11 cellular contexts compared by ENCODE assay signal in the genomic region with DNA sequence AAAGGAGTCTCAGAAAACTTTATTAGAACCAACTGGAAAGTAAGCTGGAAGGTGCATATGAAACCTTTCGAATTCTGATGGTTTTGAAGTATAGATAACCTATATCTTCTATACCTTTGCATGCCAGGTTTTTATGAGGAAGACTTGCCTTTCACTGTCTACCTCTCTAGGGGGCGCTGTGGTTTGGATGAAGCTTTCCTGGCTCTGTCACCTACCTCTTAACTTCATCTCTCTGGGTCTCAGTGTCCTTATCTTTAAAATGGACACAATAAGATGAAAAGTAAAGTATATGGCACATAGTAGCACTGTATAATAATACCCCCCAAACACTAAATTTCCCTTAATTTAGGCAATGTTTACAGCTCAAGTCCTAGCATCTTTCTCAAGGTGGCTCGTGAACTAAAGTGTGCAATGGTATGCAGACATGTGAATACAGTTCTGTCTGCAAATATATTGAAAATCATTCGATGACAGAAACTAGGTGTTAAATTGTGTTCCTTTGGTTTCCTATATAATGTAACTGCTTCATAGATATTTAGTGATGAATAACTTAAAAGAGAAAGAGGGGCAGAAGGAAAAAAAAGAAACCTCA.
A peak's percentile ranks its signal among the peaks of the same experiment; 100 is the strongest.
DNase-seq lines count a peak whose midpoint lies in the region; ATAC-seq and TF ChIP-seq lines count a peak whose summit lies in the region.
"Had no signal": no experiment of that assay in that cellular context is flagged by ENCODE, and none has a peak within 500 bp of the region (broad histone marks: within the 10 kb centered on the region; RNA-seq: fewer than 3 reads in every experiment).

No MANE protein-coding gene starts in this region.

- no peak overlapping the region for H3K4me3 ChIP-seq in left lung
- H3K4me3 ChIP-seq in lower leg skin (ENCODE audit: low read depth, poor library complexity, severe bottlenecking): no peak overlapping the region

- H3K27ac ChIP-seq in C4-2B (no peak overlapping the region), VCaP (no peak overlapping the region), left lung (no peak overlapping the region)

- TF ChIP-seq CTCF in C4-2B (conservative IDR thresholded peaks at IDR 0.05) (peak; percentile 84), GM13976 (IDR thresholded peaks at IDR 0.05; ENCODE audit: borderline replicate concordance, control extremely low read depth, extremely low read depth, insufficient read depth, missing control alignments) (peak; percentile 24), VCaP (conservative IDR thresholded peaks at IDR 0.05) (peak; percentile 39), left lung (IDR thresholded peaks at IDR 0.05) (peak; percentile 29 to 31), lower leg skin (IDR thresholded peaks at IDR 0.05) (no peak)

- H3K36me3 ChIP-seq in left lung: no peaks in the 10 kb centered on the region

- H3K4me1 ChIP-seq in left lung: peaks cover 0 to 23% of the 10 kb centered on the region in 2 donors

- intact Hi-C loops in left lung (cut with DNase I): no loop called here
- intact Hi-C loops in lower leg skin (cut with DNase I; ENCODE audit: low total_unique reads): no loop called here

- no peaks in the 10 kb centered on the region for H3K27me3 ChIP-seq in left lung

- 71 to 72% methylated on average over 4 of the region's 4 CpGs for WGBS in lower leg skin, 2 donors

- in situ Hi-C loops in GM13976 (cut with MboI; ENCODE audit: low sequenced_read_pairs, unreplicated experiment): no loop called here

- DNase-seq in GM13976 (ENCODE audit: low spot score) (peak; percentile 38), left lung (no peak), anterior cingulate cortex (lab: John Stamatoyannopoulos, UW) (no peak), lower leg skin (ENCODE audit: low spot score in 2 of 2) (no peak), epidermal melanocyte (ENCODE audit: insufficient read length, low spot score) (no peak)
- DNase-seq: aorta, kidney glomerular epithelial cell had no signal

- TF ChIP-seq POLR2A in lower leg skin (IDR thresholded peaks at IDR 0.05): no peak

- ATAC-seq in left lung (no peak), GM18498 (IDR thresholded peaks at IDR 0.05; ENCODE audit: unreplicated experiment) (no peak)
- ATAC-seq: T-cell had no signal

- no peaks in the 10 kb centered on the region for H3K9me3 ChIP-seq in left lung

Comparison
In these comparisons a context has a peak if more than half of its experiments do, and no peak if none do; other contexts are left out.
1. CTCF ChIP-seq: peak in C4-2B (single experiment), GM13976 (single experiment), VCaP (single experiment) and left lung (2 of 2); none in lower leg skin (0 of 3).